In genomic region chr17:32566303-32566702, GRCh38 we compare ENCODE assay signal across 20 cellular contexts.
"Had no signal": no experiment of that assay in that cellular context is flagged by ENCODE, and none has a peak within 500 bp of the region (broad histone marks: within the 10 kb centered on the region; RNA-seq: fewer than 3 reads in every experiment).

No MANE protein-coding gene starts in this region.

- H3K9me3 ChIP-seq: MG63, SK-N-SH had no signal

- ATAC-seq: HepG2 had no signal

- H3K36me3 ChIP-seq: MG63 had no signal

- H3K4me3 ChIP-seq: MG63 had no signal

- DNase-seq: IMR-90, Karpas-422, KG1, MG63, NCI-H1092, NCI-H1105 treated with DMSO at 0.1 percent for 48 hours, NCI-H1417 treated with DMSO at 0.1 percent for 48 hours, NCI-H146, NCI-H1694 treated with DMSO at 0.1 percent for 48 hours, NCI-H1930, NCI-H2081, NCI-H2107, NCI-H2227 treated with DMSO at 0.1 percent for 48 hours, NCI-H524 treated with DMSO at 0.1 percent for 48 hours, NCI-H69, NCI-H774, SHP77, SK-N-SH had no signal

- H3K27me3 ChIP-seq: MG63 had no signal

- H3K27ac ChIP-seq: RWPE1 had no signal
